1 cellular context compared by ENCODE assay signal in the genomic region with DNA sequence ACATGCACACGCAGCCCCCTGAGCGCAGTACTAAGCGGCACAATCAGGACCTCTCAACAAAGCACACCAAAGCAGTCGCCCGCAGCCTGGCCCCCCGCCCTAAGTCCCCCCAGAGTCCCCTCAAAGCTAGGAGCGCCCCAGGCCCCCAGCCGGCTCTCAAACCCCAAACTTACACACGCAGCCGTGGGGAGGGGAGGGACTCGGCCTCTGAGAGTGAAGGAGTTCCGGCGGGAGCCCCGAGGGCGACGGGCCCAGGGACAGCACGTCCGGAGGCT.
TF ChIP-seq lines count a peak whose summit lies in the region.

No MANE protein-coding gene starts in this region.

TF ChIP-seq in IMR-90, 13 proteins besides CTCF, POLR2A, EP300 and RAD21 (continued from another document):
- TF ChIP-seq, protein P1, sequence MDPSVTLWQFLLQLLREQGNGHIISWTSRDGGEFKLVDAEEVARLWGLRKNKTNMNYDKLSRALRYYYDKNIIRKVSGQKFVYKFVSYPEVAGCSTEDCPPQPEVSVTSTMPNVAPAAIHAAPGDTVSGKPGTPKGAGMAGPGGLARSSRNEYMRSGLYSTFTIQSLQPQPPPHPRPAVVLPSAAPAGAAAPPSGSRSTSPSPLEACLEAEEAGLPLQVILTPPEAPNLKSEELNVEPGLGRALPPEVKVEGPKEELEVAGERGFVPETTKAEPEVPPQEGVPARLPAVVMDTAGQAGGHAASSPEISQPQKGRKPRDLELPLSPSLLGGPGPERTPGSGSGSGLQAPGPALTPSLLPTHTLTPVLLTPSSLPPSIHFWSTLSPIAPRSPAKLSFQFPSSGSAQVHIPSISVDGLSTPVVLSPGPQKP (IDR thresholded peaks at IDR 0.05; ENCODE audit: borderline replicate concordance, low read depth, low read length): no peak
- TF ChIP-seq MXI1 (IDR thresholded peaks at IDR 0.05; ENCODE audit: borderline replicate concordance, low read depth, low read length): no peak; the same call in 1 of the 2 replicates
- no peak for TF ChIP-seq FOS (IDR thresholded peaks at IDR 0.05; ENCODE audit: low read depth, low read length)
